Comparison of ENCODE assay signal across 25 cellular contexts in the genomic region with DNA sequence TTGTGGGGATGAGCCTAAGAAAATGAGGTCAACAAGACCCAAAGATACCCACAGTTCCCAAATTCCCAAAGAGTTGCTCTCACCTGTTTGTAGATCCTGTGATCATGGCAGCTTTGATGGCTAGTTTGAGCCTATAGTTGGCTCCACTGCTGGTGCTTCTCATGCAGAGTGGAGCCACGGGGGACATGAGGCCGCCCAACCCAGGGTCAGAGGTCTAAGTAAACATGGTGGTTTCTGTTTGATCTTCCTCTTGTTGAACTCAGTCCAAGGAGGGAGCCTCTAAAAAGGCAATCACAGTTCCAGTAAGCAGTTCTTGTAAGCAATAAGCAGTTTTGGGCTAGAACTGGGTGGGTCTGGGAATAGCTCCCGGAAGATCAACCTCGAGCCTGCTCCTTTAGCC.
DNase-seq lines count a peak whose midpoint lies in the region; ATAC-seq, FAIRE-seq and TF ChIP-seq lines count a peak whose summit lies in the region.
"Had no signal": no experiment of that assay in that cellular context is flagged by ENCODE, and none has a peak within 500 bp of the region (broad histone marks: within the 10 kb centered on the region; RNA-seq: fewer than 3 reads in every experiment).

No MANE protein-coding gene starts in this region.

- intact Hi-C loops in Panc1 (cut with micrococcal nuclease; ENCODE audit: unreplicated experiment): no loop called here

- TF ChIP-seq CTCF in Panc1 (IDR thresholded peaks at IDR 0.05) (no peak), fibroblast of villous mesenchyme (IDR thresholded peaks at IDR 0.05; ENCODE audit: insufficient read depth, low read depth, low read length) (no peak)

- WGBS in small intestine, 3 donors: 11 to 44% (median 33%) methylated on average over 4 of the region's 4 CpGs

- H3K9ac ChIP-seq in BLaER1 treated with 17β-estradiol and CSF1 and Interleukin-3, amounts not matched to agents 10 nM and 100 nM: peak overlapping the region in 5 of 11 experiments; percentile 1 to 59 (median 51); a peak in 6 of 22 replicates
- H3K9ac ChIP-seq: GM23248, KMS-11 had no signal

- H3K36me3 ChIP-seq in BLaER1 treated with 17β-estradiol and CSF1 and Interleukin-3, amounts not matched to agents 10 nM and 100 nM: no peaks in the 10 kb centered on the region
- H3K36me3 ChIP-seq in Panc1 (ENCODE audit: control insufficient read depth, insufficient read depth, low read length) (no peaks in the 10 kb centered on the region), small intestine (ENCODE audit: control insufficient read depth in 2 of 2, insufficient read depth in 2 of 2, low read length in 2 of 2) (no peaks in the 10 kb centered on the region)

- BruUV-seq in Panc1 (replicated peaks; lab: Mats Ljungman, UMichigan): no TSS peak

- H4K20me1 ChIP-seq in BLaER1 treated with 17β-estradiol and CSF1 and Interleukin-3, amounts not matched to agents 10 nM and 100 nM: no peaks in the 10 kb centered on the region

- no peak for FAIRE-seq in small intestine (lab: Jason Lieb, UNC)
- FAIRE-seq: GM12878, HTR-8/SVneo had no signal

- peak overlapping the region in 4 of 10 experiments; percentile 1 to 38 (median 12); a peak in 1 of 20 replicates for H3K4me3 ChIP-seq in BLaER1 treated with 17β-estradiol and CSF1 and Interleukin-3, amounts not matched to agents 10 nM and 100 nM
- H3K4me3 ChIP-seq in Panc1 (ENCODE audit: low read depth in 2 of 2, low read length in 2 of 2): no peak overlapping the region
- H3K4me3 ChIP-seq in fibroblast of villous mesenchyme (ENCODE audit: low read depth, low read length): no peak overlapping the region
- H3K4me3 ChIP-seq in small intestine (ENCODE audit: low read depth in 1 of 2, low read length in 2 of 2): no peak overlapping the region
- H3K4me3 ChIP-seq: GM12878, GM23248 had no signal

- CTCF ChIA-PET in Panc1 (lab: Charles Lee): no interaction called here

- POLR2A ChIA-PET in Panc1 (lab: Charles Lee): no interaction called here

- peak overlapping the region; percentile 3 to 82 (median 76); a peak in 21 of 22 replicates for H3K4me2 ChIP-seq in BLaER1 treated with 17β-estradiol and CSF1 and Interleukin-3, amounts not matched to agents 10 nM and 100 nM
- H3K4me2 ChIP-seq: KMS-11 had no signal

- peaks cover 0 to 7% (median 0%) of the 10 kb centered on the region in 11 experiments; a peak in 2 of 22 replicates for H3K9me3 ChIP-seq in BLaER1 treated with 17β-estradiol and CSF1 and Interleukin-3, amounts not matched to agents 10 nM and 100 nM (replicated peaks in 1 of 11)
- no peaks in the 10 kb centered on the region for H3K9me3 ChIP-seq in Panc1 (ENCODE audit: control insufficient read depth, insufficient read depth, low read depth, low read length)
- H3K9me3 ChIP-seq in small intestine (ENCODE audit: control insufficient read depth, low read depth): no peaks in the 10 kb centered on the region

- ATAC-seq in Panc1: no peak
- ATAC-seq: CD8-positive, alpha-beta T cell; GM12878; PC-3 had no signal

- H3K4me1 ChIP-seq in BLaER1 treated with 17β-estradiol and CSF1 and Interleukin-3, amounts not matched to agents 10 nM and 100 nM: peaks cover 26 to 68% (median 55%) of the 10 kb centered on the region in 10 experiments
- H3K4me1 ChIP-seq in Panc1 (ENCODE audit: control insufficient read depth, insufficient read depth, low read length) (peaks cover 22% of the 10 kb centered on the region; the same call in 1 of the 2 replicates), small intestine (ENCODE audit: control insufficient read depth in 2 of 2, insufficient read depth in 1 of 2, low read depth in 1 of 2, low read length in 1 of 2) (peaks cover 0 to 11% of the 10 kb centered on the region in 2 donors)

- DNase-seq in Panc1 (ENCODE audit: low read depth, low spot score) (no peak), fibroblast of villous mesenchyme (ENCODE audit: low read depth) (peak; percentile 30), small intestine (peak; percentile 30), 8988T (no peak), NCI-H1105 treated with DMSO at 0.1 percent for 48 hours (lab: John Stamatoyannopoulos, UW) (no peak)
- no peak for DNase-seq in activated CD4-positive, alpha-beta T cell treated with anti-CD3 and anti-CD28 coated beads, Interleukin-2, amount 50 U/mL, for 4 hours
- DNase-seq: C1 segment of cervical spinal cord; CD8-positive, alpha-beta T cell; DND-41; GM23248; H9; IMR-90; NCI-H1417; NCI-H1694 treated with DMSO at 0.1 percent for 48 hours; NCI-H2081 treated with DMSO at 0.1 percent for 48 hours; NCI-H2171 treated with DMSO at 0.1 percent for 48 hours; NCI-H524 treated with DMSO at 0.1 percent for 48 hours; PC-3; RPMI8226; SHP77; SW 1271 had no signal

- in situ Hi-C loops in Panc1 (cut with HindIII; ENCODE audit: low pct_unique_long_range_greater_than_20kb, low sequenced_read_pairs): no loop called here

- no peaks in the 10 kb centered on the region for H3K27me3 ChIP-seq in BLaER1 treated with 17β-estradiol and CSF1 and Interleukin-3, amounts not matched to agents 10 nM and 100 nM
- no peaks in the 10 kb centered on the region for H3K27me3 ChIP-seq in Panc1 (ENCODE audit: control insufficient read depth, insufficient read depth, low read length)
- H3K27me3 ChIP-seq in small intestine (ENCODE audit: control insufficient read depth in 2 of 2, insufficient read depth in 2 of 2, low read length in 2 of 2): no peaks in the 10 kb centered on the region

- H3K27ac ChIP-seq in BLaER1 treated with 17β-estradiol and CSF1 and Interleukin-3, amounts not matched to agents 10 nM and 100 nM: peak overlapping the region in 10 of 11 experiments; percentile 10 to 85 (median 66); a peak in 18 of 22 replicates
- peak overlapping the region; percentile 86; the same call in 1 of the 2 replicates for H3K27ac ChIP-seq in Panc1 (ENCODE audit: low read length)
- H3K27ac ChIP-seq in small intestine (ENCODE audit: low read depth in 1 of 2, low read length in 1 of 2): no peak overlapping the region
- H3K27ac ChIP-seq: GM23248, KMS-11 had no signal

Comparison
In these comparisons a context has a peak if more than half of its experiments do, and no peak if none do; other contexts are left out.
1. H3K27ac ChIP-seq: peak in BLaER1 treated with 17β-estradiol and CSF1 and Interleukin-3, amounts not matched to agents 10 nM and 100 nM (10 of 11) and Panc1 (single experiment); none in small intestine (0 of 2).
2. DNase-seq: peak in fibroblast of villous mesenchyme (single experiment) and small intestine (single experiment); none in Panc1 (single experiment), 8988T (single experiment), activated CD4-positive, alpha-beta T cell treated with anti-CD3 and anti-CD28 coated beads, Interleukin-2, amount 50 U/mL, for 4 hours (0 of 2) and NCI-H1105 treated with DMSO at 0.1 percent for 48 hours (single experiment).